In genomic region chr18:39600894-39601293, GRCh38 we compare ENCODE assay signal across 23 cellular contexts.
"Had no signal": no experiment of that assay in that cellular context is flagged by ENCODE, and none has a peak within 500 bp of the region (broad histone marks: within the 10 kb centered on the region; RNA-seq: fewer than 3 reads in every experiment).

No MANE protein-coding gene starts in this region.

- DNase-seq: activated CD4-positive, alpha-beta memory T cell treated with anti-CD3 and anti-CD28 coated beads for 36 hours; activated CD4-positive, alpha-beta T cell treated with anti-CD3 and anti-CD28 coated beads, Interleukin-2, amount 10 ng/mL, durations not matched to agents 7 days and 5 days; activated CD4-positive, CD25-positive, alpha-beta regulatory T cell; activated CD8-positive, alpha-beta memory T cell treated with anti-CD3 and anti-CD28 coated beads for 24 hours; activated effector memory CD4-positive, alpha-beta T cell treated with anti-CD3 and anti-CD28 coated beads, Interleukin-2, amount 50 U/mL, for 16 hours; activated naive CD4-positive, alpha-beta T cell treated with Interleukin-2 at 50 U/mL for 16 hours; activated naive CD8-positive, alpha-beta T cell treated with anti-CD3 and anti-CD28 coated beads, Interleukin-2, amount 50 U/mL, for 24 hours; activated T-cell treated with anti-CD3 and anti-CD28 coated beads, Interleukin-2, amount 50 U/mL, for 4 hours; amygdala; NCI-H1092 treated with DMSO at 0.1 percent for 48 hours; NCI-H1417 treated with DMSO at 0.1 percent for 48 hours; NCI-H1694; NCI-H2029; NCI-H2107; NCI-H526; NK-92 treated with Interleukin-12 subunit alpha and Interleukin-12 subunit beta, amount 100 ng/mL, for 24 hours; OCI-M1; RPMI8226; T-helper 1 cell had no signal

- ATAC-seq: activated naive CD4-positive, alpha-beta T cell treated with anti-CD3 and anti-CD28 coated beads, Interleukin-2, amount 50 U/mL, for 72 hours; activated naive CD8-positive, alpha-beta T cell treated with anti-CD3 and anti-CD28 coated beads, Interleukin-2, amount 50 U/mL, for 24 hours; activated T-cell treated with anti-CD3 and anti-CD28 coated beads, Interleukin-2, amount 50 U/mL, for 4 hours; Panc1; Right ventricle myocardium inferior had no signal

- H3K4me3 ChIP-seq: SK-N-MC had no signal
